Comparison of ENCODE assay signal across 15 cellular contexts in the genomic region with DNA sequence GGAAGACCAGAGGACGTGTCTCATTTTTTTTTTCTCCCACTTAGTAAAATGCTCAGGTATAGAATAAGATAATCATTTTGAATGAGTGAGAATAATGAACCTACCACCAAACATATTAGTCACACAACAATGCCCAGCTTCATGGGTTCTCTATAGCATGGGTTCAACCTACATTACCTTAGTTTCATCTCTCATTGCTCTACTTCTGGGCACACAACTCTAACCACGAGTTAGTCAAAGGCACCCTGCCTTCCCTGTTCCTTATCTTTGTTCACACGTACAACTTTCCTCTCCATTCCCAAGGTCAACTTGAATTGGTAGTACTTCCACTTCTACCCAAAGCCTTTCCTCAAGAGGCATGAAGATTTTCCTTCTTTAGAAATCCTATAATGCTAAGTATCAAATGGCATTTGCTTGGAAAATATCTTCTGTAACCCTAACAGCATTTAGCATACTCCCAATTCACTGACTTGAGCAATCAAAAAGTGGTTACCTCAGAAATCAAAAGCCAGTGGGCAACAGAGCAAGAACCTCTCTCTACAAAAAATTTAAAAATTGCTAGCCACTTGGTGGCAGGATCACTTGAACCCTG. TPM values are rescaled to one million over a fixed set of nuclear protein-coding genes. Genes with fewer than 3 reads are reported as not detected.
DNase-seq lines count a peak whose midpoint lies in the region; ATAC-seq and TF ChIP-seq lines count a peak whose summit lies in the region.
"Had no signal": no experiment of that assay in that cellular context is flagged by ENCODE, and none has a peak within 500 bp of the region (broad histone marks: within the 10 kb centered on the region; RNA-seq: fewer than 3 reads in every experiment).

No MANE protein-coding gene starts in this region.

- no peak for DNase-seq in CD4-positive, alpha-beta T cell
- DNase-seq in T-helper 17 cell (no peak), immature natural killer cell (no peak), NCI-H69 (lab: John Stamatoyannopoulos, UW) (no peak), chondrocyte (ENCODE audit: low spot score) (no peak)
- DNase-seq: activated CD8-positive, alpha-beta memory T cell treated with anti-CD3 and anti-CD28 coated beads, Interleukin-2, amount 50 U/mL, for 48 hours; naive thymus-derived CD8-positive, alpha-beta T cell; NCI-H1694 treated with DMSO at 0.1 percent for 48 hours; NCI-H226; SHP77; tibial artery had no signal

- H3K4me1 Mint-ChIP-seq in CD4-positive, alpha-beta T cell (ENCODE audit: low read depth), result peaks cover 64% of the 10 kb centered on the region
- H3K4me1 Mint-ChIP-seq in T-helper 17 cell, result peaks cover 32% of the 10 kb centered on the region
- H3K4me1 Mint-ChIP-seq in immature natural killer cell, result peaks cover 41 to 75% of the 10 kb centered on the region in 2 donors
- peaks cover 5% of the 10 kb centered on the region for H3K4me1 Mint-ChIP-seq in chondrocyte (ENCODE audit: low read depth)

- ATAC-seq in CD4-positive, alpha-beta T cell (ENCODE audit: poor library complexity), result no peak
- ATAC-seq in GM18868 (IDR thresholded peaks at IDR 0.05; ENCODE audit: unreplicated experiment), result peak; percentile 54
- ATAC-seq in T-helper 17 cell, result no peak
- ATAC-seq in HG02571 (IDR thresholded peaks at IDR 0.05; ENCODE audit: unreplicated experiment), result no peak
- ATAC-seq: naive thymus-derived CD8-positive, alpha-beta T cell had no signal

- no peak for TF ChIP-seq CTCF in CD4-positive, alpha-beta T cell (IDR thresholded peaks at IDR 0.05)
- TF ChIP-seq CTCF in chondrocyte (IDR thresholded peaks at IDR 0.05), result no peak

- peaks cover 87% of the 10 kb centered on the region for H3K36me3 Mint-ChIP-seq in CD4-positive, alpha-beta T cell (ENCODE audit: low read depth)
- H3K36me3 Mint-ChIP-seq in T-helper 17 cell (ENCODE audit: low read depth) (peaks cover 11% of the 10 kb centered on the region), immature natural killer cell (peaks cover 23 to 55% (median 39%) of the 10 kb centered on the region in 3 donors), chondrocyte (ENCODE audit: low read depth) (peaks cover 17% of the 10 kb centered on the region)

- no peaks in the 10 kb centered on the region for H3K27me3 ChIP-seq in CD4-positive, alpha-beta T cell (ENCODE audit: control insufficient read depth, insufficient read depth, low read length)
- H3K27me3 ChIP-seq: BLaER1, tibial artery had no signal

- no peak overlapping the region for H3K4me3 Mint-ChIP-seq in CD4-positive, alpha-beta T cell
- H3K4me3 Mint-ChIP-seq in T-helper 17 cell (no peak overlapping the region), immature natural killer cell (no peak overlapping the region), chondrocyte (ENCODE audit: unreplicated experiment) (no peak overlapping the region)
- H3K4me3 Mint-ChIP-seq: activated naive CD4-positive, alpha-beta T cell treated with anti-CD3 and anti-CD28 coated beads, Interleukin-2, amount 50 U/mL, for 24 hours; naive thymus-derived CD8-positive, alpha-beta T cell had no signal

- H3K27me3 Mint-ChIP-seq in CD4-positive, alpha-beta T cell, result no peaks in the 10 kb centered on the region
- H3K27me3 Mint-ChIP-seq in T-helper 17 cell (no peaks in the 10 kb centered on the region), immature natural killer cell (ENCODE audit: low read depth in 3 of 3) (peaks cover 0 to 8% (median 2%) of the 10 kb centered on the region in 3 donors), chondrocyte (ENCODE audit: low read depth) (no peaks in the 10 kb centered on the region)
- H3K27me3 Mint-ChIP-seq: activated naive CD4-positive, alpha-beta T cell treated with anti-CD3 and anti-CD28 coated beads, Interleukin-2, amount 50 U/mL, for 24 hours; naive thymus-derived CD8-positive, alpha-beta T cell had no signal

- H3K9me3 Mint-ChIP-seq in CD4-positive, alpha-beta T cell, result no peaks in the 10 kb centered on the region
- H3K9me3 Mint-ChIP-seq in immature natural killer cell (no peaks in the 10 kb centered on the region), chondrocyte (ENCODE audit: low read depth) (no peaks in the 10 kb centered on the region)
- H3K9me3 Mint-ChIP-seq: activated naive CD4-positive, alpha-beta T cell treated with anti-CD3 and anti-CD28 coated beads, Interleukin-2, amount 50 U/mL, for 24 hours; naive thymus-derived CD8-positive, alpha-beta T cell had no signal

- H3K9me3 ChIP-seq in CD4-positive, alpha-beta T cell (ENCODE audit: control insufficient read depth, low read length), result no peaks in the 10 kb centered on the region
- no peaks in the 10 kb centered on the region for H3K9me3 ChIP-seq in T-helper 17 cell (ENCODE audit: control insufficient read depth, low read length, poor library complexity, severe bottlenecking)
- H3K9me3 ChIP-seq: BLaER1, tibial artery had no signal

- intact Hi-C loops in CD4-positive, alpha-beta T cell (cut with DNase I, micrococcal nuclease), result no loop called here

- POLR2A ChIA-PET in CD4-positive, alpha-beta T cell (lab: Charles Lee), result no interaction called here

- no peak overlapping the region for H3K27ac ChIP-seq in CD4-positive, alpha-beta T cell (ENCODE audit: low read depth, low read length)
- H3K27ac ChIP-seq: BLaER1, tibial artery had no signal

- H3K27ac Mint-ChIP-seq in CD4-positive, alpha-beta T cell, result peak overlapping the region; percentile 74
- H3K27ac Mint-ChIP-seq in T-helper 17 cell (peak overlapping the region; percentile 34), immature natural killer cell (peak overlapping the region in 4 of 6 donors; percentile 5 to 55 (median 16)), chondrocyte (ENCODE audit: unreplicated experiment) (no peak overlapping the region)

- CTCF ChIA-PET in CD4-positive, alpha-beta T cell (lab: Charles Lee), result no interaction called here

RNA-seq across cellular contexts. Expression of a gene that starts 20.9 kb away (rescaled TPM):
- total RNA-seq in CD4-positive, alpha-beta T cell, result 10 to 100 TPM; 52.7 to 56.7 TPM
- 10 to 100 TPM; 70.5 to 73.1 TPM for total RNA-seq in T-helper 17 cell
- polyA plus RNA-seq in immature natural killer cell, result 10 to 100 TPM; 44.0 to 98.5 (median 87.7) TPM
- total RNA-seq in chondrocyte, result 43.2 to 53.0 TPM (median 46.7 TPM) in 3 replicates
